17 cellular contexts compared by ENCODE assay signal in genomic region chrY:16831766-16832165, GRCh38.
A peak's percentile ranks its signal among the peaks of the same experiment; 100 is the strongest.
DNase-seq lines count a peak whose midpoint lies in the region; ATAC-seq, FAIRE-seq and TF ChIP-seq lines count a peak whose summit lies in the region.
"Had no signal": no experiment of that assay in that cellular context is flagged by ENCODE, and none has a peak within 500 bp of the region (broad histone marks: within the 10 kb centered on the region; RNA-seq: fewer than 3 reads in every experiment).

No MANE protein-coding gene starts in this region.

- no peaks in the 10 kb centered on the region for H3K9me3 ChIP-seq in OCI-LY3 (ENCODE audit: insufficient read depth, low read length)
- no peaks in the 10 kb centered on the region for H3K9me3 ChIP-seq in body of pancreas
- H3K9me3 ChIP-seq in kidney (ENCODE audit: control insufficient read depth in 1 of 2, low read length in 2 of 2) = no peaks in the 10 kb centered on the region
- H3K9me3 ChIP-seq: BLaER1 treated with 17β-estradiol and CSF1 and Interleukin-3, amounts not matched to agents 10 nM and 100 nM; HAP-1 had no signal

- intact Hi-C loops in body of pancreas (cut with DNase I) = no loop called here
- intact Hi-C loops in kidney (cut with DNase I) = no loop called here

- H4K5ac ChIP-seq in mesendoderm (ENCODE audit: low read length) = no peak overlapping the region

- H3K4ac ChIP-seq in mesendoderm (ENCODE audit: low read depth, low read length) = no peak overlapping the region

- no peak for FAIRE-seq in kidney (lab: Jason Lieb, UNC)
- FAIRE-seq: GM12878 had no signal

- 56% methylated on average over 6 of the region's 6 CpGs; no CpG with 5 or more reads in 1 of the 2 donors for WGBS in body of pancreas, 2 donors
- no CpG with 5 or more reads among the region's 6 CpGs for WGBS in mesendoderm (ENCODE audit: extremely low coverage, insufficient coverage, low lambda C conversion rate)

- H3K9ac ChIP-seq in OCI-LY3 (ENCODE audit: low read length) (peak overlapping the region; percentile 59; the same call in 1 of the 2 replicates), mesendoderm (ENCODE audit: low read length) (no peak overlapping the region), kidney (ENCODE audit: low read length in 2 of 2) (peak overlapping the region in 1 of 2 donors; percentile 19)
- H3K9ac ChIP-seq: BLaER1 treated with 17β-estradiol and CSF1 and Interleukin-3, amounts not matched to agents 10 nM and 100 nM had no signal

- H3K27ac ChIP-seq in OCI-LY3 (ENCODE audit: low read length) (peak overlapping the region; percentile 85), body of pancreas (peak overlapping the region in 2 of 4 donors; percentile 66 to 72), mesendoderm (ENCODE audit: low read depth, low read length) (no peak overlapping the region), kidney (ENCODE audit: low read depth in 2 of 2, low read length in 2 of 2) (peak overlapping the region in 1 of 2 donors; percentile 48)
- H3K27ac ChIP-seq: BLaER1 treated with 17β-estradiol and CSF1 and Interleukin-3, amounts not matched to agents 10 nM and 100 nM had no signal

- no peak overlapping the region for H2BK15ac ChIP-seq in mesendoderm (replicated peaks; ENCODE audit: low read depth)

- ATAC-seq in body of pancreas (peak; percentile 71), GM18909 (IDR thresholded peaks at IDR 0.05; ENCODE audit: poor library complexity, unreplicated experiment) (no peak), GM21381 (IDR thresholded peaks at IDR 0.05; ENCODE audit: unreplicated experiment) (no peak)
- ATAC-seq: GM12878 had no signal

- no peak overlapping the region for H3K18ac ChIP-seq in mesendoderm (ENCODE audit: low read length)

- TF ChIP-seq POLR2A in body of pancreas (IDR thresholded peaks at IDR 0.05) = peak in 1 of 3 donors; percentile 22

- H4K20me1 ChIP-seq in OCI-LY3 (ENCODE audit: insufficient read depth, low read length) = no peaks in the 10 kb centered on the region
- H4K20me1 ChIP-seq: BLaER1 treated with 17β-estradiol and CSF1 and Interleukin-3, amounts not matched to agents 10 nM and 100 nM had no signal

- H3K27me3 ChIP-seq in OCI-LY3 (ENCODE audit: low read depth, low read length) (no peaks in the 10 kb centered on the region), body of pancreas (no peaks in the 10 kb centered on the region), mesendoderm (ENCODE audit: insufficient read depth, low read length, poor library complexity) (no peaks in the 10 kb centered on the region)
- H3K27me3 ChIP-seq: BLaER1 treated with 17β-estradiol and CSF1 and Interleukin-3, amounts not matched to agents 10 nM and 100 nM had no signal

- peak overlapping the region; percentile 81 for H2AFZ ChIP-seq in OCI-LY3 (ENCODE audit: low read depth, low read length)

- no peak overlapping the region for H3K23ac ChIP-seq in mesendoderm (ENCODE audit: low read length)

- H3K79me2 ChIP-seq in OCI-LY3 (ENCODE audit: low read length) = no peaks in the 10 kb centered on the region
- H3K79me2 ChIP-seq in mesendoderm (ENCODE audit: control insufficient read depth, insufficient read depth, low read length) = no peaks in the 10 kb centered on the region

- DNase-seq in body of pancreas (peak in 2 of 4 donors; percentile 12 to 17), glomerular visceral epithelial cell (ENCODE audit: extremely low spot score) (peak; percentile 79), mesendoderm (peak; percentile 4), kidney (no peak)
- DNase-seq: CD4-positive, CD25-positive, alpha-beta regulatory T cell; CD8-positive, alpha-beta memory T cell; COR-L47; DMS 273 treated with DMSO at 0.1 percent for 48 hours; DMS53; DND-41; EL had no signal

- H2BK5ac ChIP-seq in mesendoderm (ENCODE audit: low read length) = no peak overlapping the region

- H3K79me1 ChIP-seq in mesendoderm (ENCODE audit: low read length) = no peaks in the 10 kb centered on the region

- H3K4me1 ChIP-seq in OCI-LY3 (ENCODE audit: low read length) (peaks cover 24% of the 10 kb centered on the region), body of pancreas (no peaks in the 10 kb centered on the region), mesendoderm (ENCODE audit: control insufficient read depth, low read depth, low read length) (no peaks in the 10 kb centered on the region), kidney (ENCODE audit: control insufficient read depth in 1 of 2, insufficient read depth in 1 of 2, low read depth in 1 of 2, low read length in 2 of 2) (no peaks in the 10 kb centered on the region)
- H3K4me1 ChIP-seq: BLaER1 treated with 17β-estradiol and CSF1 and Interleukin-3, amounts not matched to agents 10 nM and 100 nM; HAP-1 had no signal

- no peak for TF ChIP-seq CTCF in OCI-LY3 (IDR thresholded peaks at IDR 0.05; ENCODE audit: low read depth, low read length)
- TF ChIP-seq CTCF in body of pancreas (IDR thresholded peaks at IDR 0.05) = no peak
- no peak for TF ChIP-seq CTCF in kidney (IDR thresholded peaks at IDR 0.05; ENCODE audit: borderline replicate concordance, extremely low read depth, insufficient read depth)

- H3K4me3 ChIP-seq in OCI-LY3 (ENCODE audit: low read length) (peak overlapping the region; percentile 35; the same call in 1 of the 2 replicates), body of pancreas (no peak overlapping the region), mesendoderm (ENCODE audit: low read length) (no peak overlapping the region), kidney (ENCODE audit: low read length in 2 of 2) (no peak overlapping the region)
- H3K4me3 ChIP-seq: BLaER1 treated with 17β-estradiol and CSF1 and Interleukin-3, amounts not matched to agents 10 nM and 100 nM; GM12878; HAP-1 had no signal

- H3K36me3 ChIP-seq in OCI-LY3 (replicated peaks; ENCODE audit: low read depth, low read length) = no peaks in the 10 kb centered on the region
- H3K36me3 ChIP-seq in body of pancreas (replicated peaks in 1 of 2; ENCODE audit: insufficient read depth in 1 of 2, low read depth in 2 of 2) = no peaks in the 10 kb centered on the region
- H3K36me3 ChIP-seq in mesendoderm (ENCODE audit: control insufficient read depth, insufficient read depth, low read length) = no peaks in the 10 kb centered on the region
- no peaks in the 10 kb centered on the region for H3K36me3 ChIP-seq in kidney (ENCODE audit: control insufficient read depth in 1 of 2, insufficient read depth in 2 of 2, low read length in 2 of 2)
- H3K36me3 ChIP-seq: BLaER1 treated with 17β-estradiol and CSF1 and Interleukin-3, amounts not matched to agents 10 nM and 100 nM; HAP-1 had no signal

- no peak overlapping the region for H3K56ac ChIP-seq in mesendoderm (ENCODE audit: low read length)

- no peak overlapping the region for H2AK5ac ChIP-seq in mesendoderm (ENCODE audit: low read length)

- H2BK120ac ChIP-seq in mesendoderm (ENCODE audit: low read depth, low read length) = no peak overlapping the region

- H3K4me2 ChIP-seq in OCI-LY3 (ENCODE audit: low read length) (peak overlapping the region; percentile 56), mesendoderm (ENCODE audit: low read length) (no peak overlapping the region)
- H3K4me2 ChIP-seq: BLaER1 treated with 17β-estradiol and CSF1 and Interleukin-3, amounts not matched to agents 10 nM and 100 nM had no signal

- H4K8ac ChIP-seq in mesendoderm (ENCODE audit: low read depth, low read length) = no peak overlapping the region
